Comparison of ENCODE assay signal across 8 cellular contexts in the genomic region with DNA sequence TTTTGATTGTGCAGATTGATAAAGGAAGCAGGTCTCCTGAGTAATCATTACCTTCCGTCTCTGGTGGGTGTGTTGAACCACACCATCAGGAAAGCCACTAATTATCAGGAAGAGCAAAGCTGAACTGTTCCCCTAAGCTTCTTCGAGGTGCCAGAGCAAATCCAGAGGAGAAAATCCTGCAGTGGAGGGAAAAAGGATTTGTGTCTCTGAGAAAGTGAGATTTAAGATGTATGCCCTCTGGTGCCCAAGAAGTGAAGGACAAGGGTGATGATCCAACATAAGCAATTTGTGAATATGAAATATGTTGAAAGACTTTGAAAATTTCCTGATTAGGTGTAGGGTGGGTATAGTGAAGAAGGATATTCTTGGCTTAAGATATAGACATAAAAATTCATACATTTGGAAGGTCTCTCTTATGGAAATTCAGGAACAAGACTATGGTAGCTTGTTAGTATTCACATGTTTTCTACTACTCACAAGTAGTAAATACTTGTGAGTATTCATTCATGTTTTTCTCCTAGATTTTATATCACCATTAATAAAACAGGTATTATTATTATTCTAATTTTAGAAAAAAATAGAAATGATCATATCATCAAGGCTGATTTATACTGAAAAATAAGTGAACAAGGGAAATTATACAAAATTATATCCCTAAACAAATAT. TPM values are rescaled to one million over a fixed set of nuclear protein-coding genes. Genes with fewer than 3 reads are reported as not detected.
DNase-seq lines count a peak whose midpoint lies in the region; ATAC-seq and TF ChIP-seq lines count a peak whose summit lies in the region.

No MANE protein-coding gene starts in this region.

- no peaks in the 10 kb centered on the region for H3K36me3 ChIP-seq in adipocyte (ENCODE audit: control insufficient read depth, insufficient read depth, low read length, severe bottlenecking)
- H3K36me3 ChIP-seq in heart left ventricle = no peaks in the 10 kb centered on the region

- TF ChIP-seq POLR2A in heart left ventricle (IDR thresholded peaks at IDR 0.05) = no peak

- intact Hi-C loops in heart left ventricle (cut with DNase I) = loop anchor here (1.0 to 10.0 kb wide), 12 partner anchors 53 to 205 kb away; partner anchors contain the start of gene WWTR1 (in 4 of the 10)

- peak; percentile 74 for DNase-seq in EL
- DNase-seq in NCI-H510A (lab: John Stamatoyannopoulos, UW) = peak; percentile 37
- DNase-seq in adipocyte (ENCODE audit: low read depth) = peak; percentile 91
- peak in 3 of 5 donors; percentile 38 to 46 (median 42) for DNase-seq in heart left ventricle
- DNase-seq in pulmonary artery endothelial cell (ENCODE audit: low read depth, low spot score) = peak; percentile 60
- DNase-seq in HPDE6-E6E7 (ENCODE audit: extremely low spot score) = no peak
- DNase-seq in activated CD8-positive, alpha-beta memory T cell treated with anti-CD3 and anti-CD28 coated beads, Interleukin-2, amount 50 U/mL, for 4 hours = no peak

- H3K4me3 ChIP-seq in adipocyte (ENCODE audit: low read length) (no peak overlapping the region), heart left ventricle (peak overlapping the region in 6 of 12 donors; percentile 0 to 25 (median 14))

- peak overlapping the region; percentile 2 for H3K9ac ChIP-seq in adipocyte (ENCODE audit: low read length)

- peak overlapping the region in 1 of 12 donors; percentile 44 for H3K27ac ChIP-seq in heart left ventricle

- ATAC-seq in HG02885 (IDR thresholded peaks at IDR 0.05; ENCODE audit: poor library complexity, unreplicated experiment) = peak; percentile 63
- ATAC-seq in heart left ventricle = peak in 3 of 4 donors; percentile 57 to 65 (median 59)

- peaks cover 13% of the 10 kb centered on the region for H3K9me3 ChIP-seq in adipocyte (ENCODE audit: control insufficient read depth, low read length)
- H3K9me3 ChIP-seq in heart left ventricle = peaks cover 0 to 20% (median 6%) of the 10 kb centered on the region in 12 donors

- no peaks in the 10 kb centered on the region for H3K27me3 ChIP-seq in adipocyte (replicated peaks; ENCODE audit: control insufficient read depth, insufficient read depth, low read length)
- no peaks in the 10 kb centered on the region for H3K27me3 ChIP-seq in heart left ventricle

- H3K4me1 ChIP-seq in adipocyte (ENCODE audit: control insufficient read depth, insufficient read depth, low read length) = peaks cover 3% of the 10 kb centered on the region
- peaks cover 0 to 5% (median 0%) of the 10 kb centered on the region in 12 donors for H3K4me1 ChIP-seq in heart left ventricle

- peak; percentile 61 to 83 (median 76) for TF ChIP-seq CTCF in heart left ventricle (IDR thresholded peaks at IDR 0.05)

- 2 to 16% (median 9%) methylated on average over 2 of the region's 2 CpGs for WGBS in heart left ventricle, 4 donors

RNA-seq across cellular contexts. Expression of gene COMMD2, which starts 34.8 kb away (rescaled TPM):
- total RNA-seq in heart left ventricle (10 to 100 TPM in 8 of 9 donors, 1 to 10 TPM in 1; 9.9 to 25.8 (median 18.1) TPM), pulmonary artery endothelial cell (31.6 and 40.4 TPM in 2 replicates)
- polyA plus RNA-seq in heart left ventricle = 10 to 100 TPM in 1 of 2 donors, 1 to 10 TPM in 1; 4.5 to 17.3 TPM

RNA-seq across cellular contexts. Expression of gene WWTR1, which starts 59.7 kb away (rescaled TPM):
- 10 to 100 TPM; 32.5 to 71.7 (median 41.2) TPM for total RNA-seq in heart left ventricle
- polyA plus RNA-seq in heart left ventricle = 10 to 100 TPM; 14.5 to 42.3 TPM
- 111 and 117 TPM in 2 replicates for total RNA-seq in pulmonary artery endothelial cell

Comparison
In these comparisons a context has a peak if more than half of its experiments do, and no peak if none do; other contexts are left out.
1. DNase-seq: peak in EL (single experiment), NCI-H510A (single experiment), adipocyte (single experiment), heart left ventricle (3 of 5) and pulmonary artery endothelial cell (single experiment); none in HPDE6-E6E7 (single experiment) and activated CD8-positive, alpha-beta memory T cell treated with anti-CD3 and anti-CD28 coated beads, Interleukin-2, amount 50 U/mL, for 4 hours (single experiment).